11 cellular contexts compared by ENCODE assay signal in genomic region chr12:43349863-43350262, GRCh38.
DNase-seq lines count a peak whose midpoint lies in the region; ATAC-seq, FAIRE-seq and TF ChIP-seq lines count a peak whose summit lies in the region.
"Had no signal": no experiment of that assay in that cellular context is flagged by ENCODE, and none has a peak within 500 bp of the region (broad histone marks: within the 10 kb centered on the region; RNA-seq: fewer than 3 reads in every experiment).

No MANE protein-coding gene starts in this region.

- H3K36me3 ChIP-seq in HEK293 (ENCODE audit: control insufficient read depth in 2 of 2, insufficient read depth in 1 of 2, low read length in 2 of 2) (no peaks in the 10 kb centered on the region), RWPE2 (ENCODE audit: low read depth) (no peaks in the 10 kb centered on the region)

- H3K4me1 ChIP-seq in A549, result no peaks in the 10 kb centered on the region
- H3K4me1 ChIP-seq in HEK293 (ENCODE audit: control insufficient read depth, insufficient read depth, low read length), result no peaks in the 10 kb centered on the region
- no peaks in the 10 kb centered on the region for H3K4me1 ChIP-seq in RWPE2 (ENCODE audit: insufficient read depth, poor library complexity, severe bottlenecking)

- H3K4me3 ChIP-seq in A549 (no peak overlapping the region), HEK293 (ENCODE audit: low read depth, low read length) (no peak overlapping the region), RWPE2 (ENCODE audit: severe bottlenecking) (no peak overlapping the region), fibroblast of the aortic adventitia (ENCODE audit: low read depth, low read length) (no peak overlapping the region)
- H3K4me3 ChIP-seq: lung had no signal

- ATAC-seq in A549 (no peak), RWPE2 (ENCODE audit: low read depth) (no peak), GM18520 (IDR thresholded peaks at IDR 0.05; ENCODE audit: unreplicated experiment) (no peak), GM18519 (IDR thresholded peaks at IDR 0.05; ENCODE audit: low FRiP score, unreplicated experiment) (no peak)
- ATAC-seq: right cardiac atrium had no signal

- WGBS in A549 (ENCODE audit: missing lambda C conversion rate), result 6% methylated on average over 2 of the region's 2 CpGs

- FAIRE-seq in A549 (lab: Jason Lieb, UNC), result peak; percentile 13

- peak in 1 of 2 experiments; percentile 19; a peak in 1 of 5 replicates for TF ChIP-seq RAD21 in A549 (conservative IDR thresholded peaks at IDR 0.05 in 1 of 2, IDR thresholded peaks at IDR 0.05 in 1 of 2)

- CTCF ChIA-PET in A549 (lab: Yijun Ruan, JAX) (no interaction called here), HEK293 (lab: Yijun Ruan, JAX) (interaction anchor here (0.6 to 1.1 kb wide), 3 partner anchors 11 to 504 kb away, joined by 3 to 5 read pairs (median 3); no protein-coding TSS in a partner anchor)

- 0 out of 3 replicates have a peak, but pooled peaks have one; percentile 0 for TF ChIP-seq CTCF in A549 (IDR thresholded peaks at IDR 0.05)
- no peak for TF ChIP-seq CTCF in HEK293 (tag by site-specific recombination; IDR thresholded peaks at IDR 0.05)
- peak; percentile 58 for TF ChIP-seq CTCF in RWPE2 (IDR thresholded peaks at IDR 0.05; ENCODE audit: poor library complexity, severe bottlenecking)
- peak; percentile 29 for TF ChIP-seq CTCF in fibroblast of the aortic adventitia (IDR thresholded peaks at IDR 0.05; ENCODE audit: insufficient read depth, low read length)

- TF ChIP-seq POLR2A in A549 (IDR thresholded peaks at IDR 0.05; ENCODE audit: low read length), result no peak

- H3K27ac ChIP-seq in A549 (no peak overlapping the region), HEK293 (ENCODE audit: extremely low read depth, low read depth, low read length) (no peak overlapping the region), RWPE2 (ENCODE audit: poor library complexity, severe bottlenecking) (no peak overlapping the region)

- peaks cover 6% of the 10 kb centered on the region for H3K27me3 ChIP-seq in RWPE2 (ENCODE audit: insufficient read depth, poor library complexity, severe bottlenecking)

- DNase-seq in A549 (ENCODE audit: low read depth in 1 of 2, low spot score in 1 of 2), result peak in 1 of 2 experiments; percentile 7
- no peak for DNase-seq in RWPE2 (ENCODE audit: low spot score)
- DNase-seq in fibroblast of the aortic adventitia (ENCODE audit: low read depth), result no peak
- no peak for DNase-seq in COLO668 (lab: John Stamatoyannopoulos, UW; ENCODE audit: unreplicated experiment)
- no peak for DNase-seq in HuH-7 (ENCODE audit: low spot score)
- DNase-seq: aorta, right cardiac atrium had no signal

- no peak for TF ChIP-seq EP300 in A549 (IDR thresholded peaks at IDR 0.05)

- H3K9me3 ChIP-seq in A549, result peaks cover 5% of the 10 kb centered on the region; the same call in 1 of the 3 replicates
- no peaks in the 10 kb centered on the region for H3K9me3 ChIP-seq in HEK293 (ENCODE audit: control insufficient read depth, insufficient read depth, low read depth, low read length)
- H3K9me3 ChIP-seq in RWPE2 (ENCODE audit: severe bottlenecking), result no peaks in the 10 kb centered on the region

- POLR2A ChIA-PET in A549 (lab: Yijun Ruan, JAX), result no interaction called here
- POLR2A ChIA-PET in HEK293 (lab: Yijun Ruan, JAX), result no interaction called here

- no peak overlapping the region for H3K4me2 ChIP-seq in A549

TF ChIP-seq in A549, 52 proteins besides CTCF, POLR2A, EP300 and RAD21:
- no peak for TF ChIP-seq MAX (IDR thresholded peaks at IDR 0.05)
- TF ChIP-seq SMC3 (IDR thresholded peaks at IDR 0.05), result no peak
- no peak for TF ChIP-seq JUN (IDR thresholded peaks at IDR 0.05)
- no peak for TF ChIP-seq GATA3 (IDR thresholded peaks at IDR 0.05; ENCODE audit: borderline replicate concordance)

TF ChIP-seq in HEK293, 187 proteins besides CTCF, POLR2A, EP300 and RAD21:
- TF ChIP-seq ZNF146 (tag by site-specific recombination; IDR thresholded peaks at IDR 0.05) (no peak), SETDB1 (IDR thresholded peaks at IDR 0.05; ENCODE audit: insufficient read length, low read length) (no peak), ZNF133 (tag by site-specific recombination; IDR thresholded peaks at IDR 0.05) (peak; percentile 44; the same call in 1 of the 2 replicates), ZNF416 (tag by site-specific recombination; IDR thresholded peaks at IDR 0.05) (no peak), ZNF654 (tag by site-specific recombination; IDR thresholded peaks at IDR 0.05; ENCODE audit: low read depth) (peak; percentile 32)

Comparison
In these comparisons a context has a peak if more than half of its experiments do, and no peak if none do; other contexts are left out.
1. Of the 5 proteins assayed by ChIP-seq in both HEK293 and A549: peak only in HEK293: none; only in A549: CTCF; in both: none; in neither: 4.